1 cellular context compared by ENCODE assay signal in genomic region chr9:136667940-136668760, GRCh38.
A peak's percentile ranks its signal among the peaks of the same experiment; 100 is the strongest.
TF ChIP-seq lines count a peak whose summit lies in the region.

No MANE protein-coding gene starts in this region.

TF ChIP-seq in K562, 482 proteins besides CTCF, POLR2A, EP300 and RAD21 (continued from another document):
- TF ChIP-seq ZNF274 (IDR thresholded peaks at IDR 0.05; ENCODE audit: borderline replicate concordance, low read depth, low read length) (no peak), EGR1 (conservative IDR thresholded peaks at IDR 0.05) (peak; percentile 10), SMAD1 (IDR thresholded peaks at IDR 0.05; ENCODE audit: low read depth, low read length, partially characterized antibody) (peak; percentile 18), CBX1 (IDR thresholded peaks at IDR 0.05; ENCODE audit: low read depth) (no peak), TBP (optimal IDR thresholded peaks at IDR 0.05; ENCODE audit: low read depth, low read length) (no peak), HIVEP1 (CRISPR knock-in tag; IDR thresholded peaks at IDR 0.05) (no peak), HMBOX1 (IDR thresholded peaks at IDR 0.05) (no peak), SMC3 (conservative IDR thresholded peaks at IDR 0.05; ENCODE audit: insufficient read depth, low read depth, low read length) (no peak), SREBF2 (CRISPR knock-in tag; IDR thresholded peaks at IDR 0.05) (no peak), MCM5 (IDR thresholded peaks at IDR 0.05; ENCODE audit: low read depth) (no peak), XRCC5 (IDR thresholded peaks at IDR 0.05; ENCODE audit: low read depth, low read length) (no peak), SIRT6 (IDR thresholded peaks at IDR 0.05; ENCODE audit: low read depth, low read length) (no peak), ZNF551 (CRISPR knock-in tag; IDR thresholded peaks at IDR 0.05) (no peak), ZBTB49 (CRISPR knock-in tag; IDR thresholded peaks at IDR 0.05; ENCODE audit: borderline replicate concordance) (no peak), MECOM (CRISPR knock-in tag; IDR thresholded peaks at IDR 0.05) (no peak), KAT2B (IDR thresholded peaks at IDR 0.05; ENCODE audit: low read depth, low read length) (no peak), TCF7L2 (IDR thresholded peaks at IDR 0.05; ENCODE audit: low read depth, low read length) (no peak), NCOR1 (IDR thresholded peaks at IDR 0.05) (0 out of 2 replicates have a peak, but pooled peaks have one; percentile 3), UBTF (IDR thresholded peaks at IDR 0.05; ENCODE audit: borderline replicate concordance in 1 of 2, low read depth in 2 of 2, low read length in 2 of 2) (no peak), COPS2 (conservative IDR thresholded peaks at IDR 0.05) (no peak), RBM17 (IDR thresholded peaks at IDR 0.05; ENCODE audit: borderline replicate concordance, low read depth, low read length) (no peak)
- TF ChIP-seq, protein P1, sequence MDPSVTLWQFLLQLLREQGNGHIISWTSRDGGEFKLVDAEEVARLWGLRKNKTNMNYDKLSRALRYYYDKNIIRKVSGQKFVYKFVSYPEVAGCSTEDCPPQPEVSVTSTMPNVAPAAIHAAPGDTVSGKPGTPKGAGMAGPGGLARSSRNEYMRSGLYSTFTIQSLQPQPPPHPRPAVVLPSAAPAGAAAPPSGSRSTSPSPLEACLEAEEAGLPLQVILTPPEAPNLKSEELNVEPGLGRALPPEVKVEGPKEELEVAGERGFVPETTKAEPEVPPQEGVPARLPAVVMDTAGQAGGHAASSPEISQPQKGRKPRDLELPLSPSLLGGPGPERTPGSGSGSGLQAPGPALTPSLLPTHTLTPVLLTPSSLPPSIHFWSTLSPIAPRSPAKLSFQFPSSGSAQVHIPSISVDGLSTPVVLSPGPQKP (CRISPR knock-in tag; IDR thresholded peaks at IDR 0.05) = no peak
- TF ChIP-seq, protein P2, sequence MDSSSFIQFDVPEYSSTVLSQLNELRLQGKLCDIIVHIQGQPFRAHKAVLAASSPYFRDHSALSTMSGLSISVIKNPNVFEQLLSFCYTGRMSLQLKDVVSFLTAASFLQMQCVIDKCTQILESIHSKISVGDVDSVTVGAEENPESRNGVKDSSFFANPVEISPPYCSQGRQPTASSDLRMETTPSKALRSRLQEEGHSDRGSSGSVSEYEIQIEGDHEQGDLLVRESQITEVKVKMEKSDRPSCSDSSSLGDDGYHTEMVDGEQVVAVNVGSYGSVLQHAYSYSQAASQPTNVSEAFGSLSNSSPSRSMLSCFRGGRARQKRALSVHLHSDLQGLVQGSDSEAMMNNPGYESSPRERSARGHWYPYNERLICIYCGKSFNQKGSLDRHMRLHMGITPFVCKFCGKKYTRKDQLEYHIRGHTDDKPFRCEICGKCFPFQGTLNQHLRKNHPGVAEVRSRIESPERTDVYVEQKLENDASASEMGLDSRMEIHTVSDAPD (CRISPR knock-in tag; IDR thresholded peaks at IDR 0.05) = no peak
- TF ChIP-seq, protein P3, sequence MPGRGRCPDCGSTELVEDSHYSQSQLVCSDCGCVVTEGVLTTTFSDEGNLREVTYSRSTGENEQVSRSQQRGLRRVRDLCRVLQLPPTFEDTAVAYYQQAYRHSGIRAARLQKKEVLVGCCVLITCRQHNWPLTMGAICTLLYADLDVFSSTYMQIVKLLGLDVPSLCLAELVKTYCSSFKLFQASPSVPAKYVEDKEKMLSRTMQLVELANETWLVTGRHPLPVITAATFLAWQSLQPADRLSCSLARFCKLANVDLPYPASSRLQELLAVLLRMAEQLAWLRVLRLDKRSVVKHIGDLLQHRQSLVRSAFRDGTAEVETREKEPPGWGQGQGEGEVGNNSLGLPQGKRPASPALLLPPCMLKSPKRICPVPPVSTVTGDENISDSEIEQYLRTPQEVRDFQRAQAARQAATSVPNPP (IDR thresholded peaks at IDR 0.05; ENCODE audit: borderline replicate concordance, insufficient read depth, insufficient read length) = no peak
- TF ChIP-seq, protein P4, sequence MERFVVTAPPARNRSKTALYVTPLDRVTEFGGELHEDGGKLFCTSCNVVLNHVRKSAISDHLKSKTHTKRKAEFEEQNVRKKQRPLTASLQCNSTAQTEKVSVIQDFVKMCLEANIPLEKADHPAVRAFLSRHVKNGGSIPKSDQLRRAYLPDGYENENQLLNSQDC (CRISPR knock-in tag; IDR thresholded peaks at IDR 0.05) = no peak
- TF ChIP-seq, protein P5, sequence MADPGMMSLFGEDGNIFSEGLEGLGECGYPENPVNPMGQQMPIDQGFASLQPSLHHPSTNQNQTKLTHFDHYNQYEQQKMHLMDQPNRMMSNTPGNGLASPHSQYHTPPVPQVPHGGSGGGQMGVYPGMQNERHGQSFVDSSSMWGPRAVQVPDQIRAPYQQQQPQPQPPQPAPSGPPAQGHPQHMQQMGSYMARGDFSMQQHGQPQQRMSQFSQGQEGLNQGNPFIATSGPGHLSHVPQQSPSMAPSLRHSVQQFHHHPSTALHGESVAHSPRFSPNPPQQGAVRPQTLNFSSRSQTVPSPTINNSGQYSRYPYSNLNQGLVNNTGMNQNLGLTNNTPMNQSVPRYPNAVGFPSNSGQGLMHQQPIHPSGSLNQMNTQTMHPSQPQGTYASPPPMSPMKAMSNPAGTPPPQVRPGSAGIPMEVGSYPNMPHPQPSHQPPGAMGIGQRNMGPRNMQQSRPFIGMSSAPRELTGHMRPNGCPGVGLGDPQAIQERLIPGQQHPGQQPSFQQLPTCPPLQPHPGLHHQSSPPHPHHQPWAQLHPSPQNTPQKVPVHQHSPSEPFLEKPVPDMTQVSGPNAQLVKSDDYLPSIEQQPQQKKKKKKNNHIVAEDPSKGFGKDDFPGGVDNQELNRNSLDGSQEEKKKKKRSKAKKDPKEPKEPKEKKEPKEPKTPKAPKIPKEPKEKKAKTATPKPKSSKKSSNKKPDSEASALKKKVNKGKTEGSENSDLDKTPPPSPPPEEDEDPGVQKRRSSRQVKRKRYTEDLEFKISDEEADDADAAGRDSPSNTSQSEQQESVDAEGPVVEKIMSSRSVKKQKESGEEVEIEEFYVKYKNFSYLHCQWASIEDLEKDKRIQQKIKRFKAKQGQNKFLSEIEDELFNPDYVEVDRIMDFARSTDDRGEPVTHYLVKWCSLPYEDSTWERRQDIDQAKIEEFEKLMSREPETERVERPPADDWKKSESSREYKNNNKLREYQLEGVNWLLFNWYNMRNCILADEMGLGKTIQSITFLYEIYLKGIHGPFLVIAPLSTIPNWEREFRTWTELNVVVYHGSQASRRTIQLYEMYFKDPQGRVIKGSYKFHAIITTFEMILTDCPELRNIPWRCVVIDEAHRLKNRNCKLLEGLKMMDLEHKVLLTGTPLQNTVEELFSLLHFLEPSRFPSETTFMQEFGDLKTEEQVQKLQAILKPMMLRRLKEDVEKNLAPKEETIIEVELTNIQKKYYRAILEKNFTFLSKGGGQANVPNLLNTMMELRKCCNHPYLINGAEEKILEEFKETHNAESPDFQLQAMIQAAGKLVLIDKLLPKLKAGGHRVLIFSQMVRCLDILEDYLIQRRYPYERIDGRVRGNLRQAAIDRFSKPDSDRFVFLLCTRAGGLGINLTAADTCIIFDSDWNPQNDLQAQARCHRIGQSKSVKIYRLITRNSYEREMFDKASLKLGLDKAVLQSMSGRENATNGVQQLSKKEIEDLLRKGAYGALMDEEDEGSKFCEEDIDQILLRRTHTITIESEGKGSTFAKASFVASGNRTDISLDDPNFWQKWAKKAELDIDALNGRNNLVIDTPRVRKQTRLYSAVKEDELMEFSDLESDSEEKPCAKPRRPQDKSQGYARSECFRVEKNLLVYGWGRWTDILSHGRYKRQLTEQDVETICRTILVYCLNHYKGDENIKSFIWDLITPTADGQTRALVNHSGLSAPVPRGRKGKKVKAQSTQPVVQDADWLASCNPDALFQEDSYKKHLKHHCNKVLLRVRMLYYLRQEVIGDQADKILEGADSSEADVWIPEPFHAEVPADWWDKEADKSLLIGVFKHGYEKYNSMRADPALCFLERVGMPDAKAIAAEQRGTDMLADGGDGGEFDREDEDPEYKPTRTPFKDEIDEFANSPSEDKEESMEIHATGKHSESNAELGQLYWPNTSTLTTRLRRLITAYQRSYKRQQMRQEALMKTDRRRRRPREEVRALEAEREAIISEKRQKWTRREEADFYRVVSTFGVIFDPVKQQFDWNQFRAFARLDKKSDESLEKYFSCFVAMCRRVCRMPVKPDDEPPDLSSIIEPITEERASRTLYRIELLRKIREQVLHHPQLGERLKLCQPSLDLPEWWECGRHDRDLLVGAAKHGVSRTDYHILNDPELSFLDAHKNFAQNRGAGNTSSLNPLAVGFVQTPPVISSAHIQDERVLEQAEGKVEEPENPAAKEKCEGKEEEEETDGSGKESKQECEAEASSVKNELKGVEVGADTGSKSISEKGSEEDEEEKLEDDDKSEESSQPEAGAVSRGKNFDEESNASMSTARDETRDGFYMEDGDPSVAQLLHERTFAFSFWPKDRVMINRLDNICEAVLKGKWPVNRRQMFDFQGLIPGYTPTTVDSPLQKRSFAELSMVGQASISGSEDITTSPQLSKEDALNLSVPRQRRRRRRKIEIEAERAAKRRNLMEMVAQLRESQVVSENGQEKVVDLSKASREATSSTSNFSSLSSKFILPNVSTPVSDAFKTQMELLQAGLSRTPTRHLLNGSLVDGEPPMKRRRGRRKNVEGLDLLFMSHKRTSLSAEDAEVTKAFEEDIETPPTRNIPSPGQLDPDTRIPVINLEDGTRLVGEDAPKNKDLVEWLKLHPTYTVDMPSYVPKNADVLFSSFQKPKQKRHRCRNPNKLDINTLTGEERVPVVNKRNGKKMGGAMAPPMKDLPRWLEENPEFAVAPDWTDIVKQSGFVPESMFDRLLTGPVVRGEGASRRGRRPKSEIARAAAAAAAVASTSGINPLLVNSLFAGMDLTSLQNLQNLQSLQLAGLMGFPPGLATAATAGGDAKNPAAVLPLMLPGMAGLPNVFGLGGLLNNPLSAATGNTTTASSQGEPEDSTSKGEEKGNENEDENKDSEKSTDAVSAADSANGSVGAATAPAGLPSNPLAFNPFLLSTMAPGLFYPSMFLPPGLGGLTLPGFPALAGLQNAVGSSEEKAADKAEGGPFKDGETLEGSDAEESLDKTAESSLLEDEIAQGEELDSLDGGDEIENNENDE (IDR thresholded peaks at IDR 0.05; ENCODE audit: low read depth, low read length) = no peak
